In genomic region chr14:65228956-65229355, GRCh38 we compare ENCODE assay signal across 10 cellular contexts.
DNase-seq lines count a peak whose midpoint lies in the region; ATAC-seq and TF ChIP-seq lines count a peak whose summit lies in the region.
"Had no signal": no experiment of that assay in that cellular context is flagged by ENCODE, and none has a peak within 500 bp of the region (broad histone marks: within the 10 kb centered on the region; RNA-seq: fewer than 3 reads in every experiment).

No MANE protein-coding gene starts in this region.

- peak overlapping the region in 7 of 8 donors; percentile 52 to 93 (median 92) for H3K4me3 Mint-ChIP-seq in CD4-positive, alpha-beta memory T cell
- H3K4me3 Mint-ChIP-seq in IgD-negative memory B cell = peak overlapping the region; percentile 76 to 96 (median 84)
- H3K4me3 Mint-ChIP-seq in brain = peak overlapping the region; percentile 63 to 82 (median 75)

- H3K18ac ChIP-seq in neuronal stem cell (ENCODE audit: low read length) = no peak overlapping the region

- peak overlapping the region in 4 of 7 donors; percentile 25 to 98 (median 80) for H3K27ac Mint-ChIP-seq in CD4-positive, alpha-beta memory T cell
- H3K27ac Mint-ChIP-seq in IgD-negative memory B cell = peak overlapping the region; percentile 32 to 92 (median 76)
- H3K27ac Mint-ChIP-seq in brain = peak overlapping the region; percentile 92 to 99 (median 97)

- WGBS in neuronal stem cell (ENCODE audit: extremely low coverage in 2 of 2, insufficient read length in 2 of 2, insufficient replicate concordance in 1 of 2), 2 donors = no CpG with 5 or more reads among the region's 5 CpGs

- peaks cover 22% of the 10 kb centered on the region for H3K4me1 ChIP-seq in CD4-positive, alpha-beta memory T cell (ENCODE audit: insufficient read depth, low read length)
- peaks cover 9 to 31% of the 10 kb centered on the region in 2 donors for H3K4me1 ChIP-seq in neuronal stem cell (ENCODE audit: control insufficient read depth in 2 of 2, insufficient read depth in 1 of 2, low read depth in 1 of 2, low read length in 2 of 2)

- intact Hi-C loops in CD4-positive, alpha-beta memory T cell (cut with micrococcal nuclease) = no loop called here

- CTCF ChIA-PET in CD4-positive, alpha-beta memory T cell (lab: Charles Lee; ENCODE audit: partially characterized antibody) = interaction anchor here (1.0 to 2.5 kb wide), 4 partner anchors 65 to 596 kb away, joined by 3 to 12 read pairs (median 8); no protein-coding TSS in a partner anchor

- H3K79me1 ChIP-seq in neuronal stem cell (ENCODE audit: low read depth, low read length) = no peaks in the 10 kb centered on the region

- no peak overlapping the region for H3K14ac ChIP-seq in neuronal stem cell (ENCODE audit: low read length)

- H3K36me3 ChIP-seq in CD4-positive, alpha-beta memory T cell (ENCODE audit: insufficient read depth, low read length) = no peaks in the 10 kb centered on the region
- no peaks in the 10 kb centered on the region for H3K36me3 ChIP-seq in neuronal stem cell (replicated peaks in 1 of 2; ENCODE audit: control insufficient read depth in 2 of 2, insufficient read depth in 2 of 2, low read length in 2 of 2)
- H3K36me3 ChIP-seq: adrenal gland had no signal

- no peaks in the 10 kb centered on the region for H3K36me3 Mint-ChIP-seq in CD4-positive, alpha-beta memory T cell
- H3K36me3 Mint-ChIP-seq in IgD-negative memory B cell (peaks cover 10% of the 10 kb centered on the region), brain (no peaks in the 10 kb centered on the region)

- no peak for DNase-seq in CD4-positive, alpha-beta memory T cell
- DNase-seq in neuronal stem cell (ENCODE audit: low spot score) (no peak), G401 (ENCODE audit: low spot score) (no peak), activated gamma-delta T cell (lab: John Stamatoyannopoulos, UW) (no peak)
- DNase-seq: NCI-H524 treated with DMSO at 0.1 percent for 48 hours had no signal

- H3K9me3 ChIP-seq in CD4-positive, alpha-beta memory T cell (ENCODE audit: control insufficient read depth in 1 of 2, low read length in 2 of 2) = no peaks in the 10 kb centered on the region
- H3K9me3 ChIP-seq in neuronal stem cell (replicated peaks in 1 of 2; ENCODE audit: control insufficient read depth in 2 of 2, insufficient read depth in 1 of 2, low read depth in 1 of 2, low read length in 2 of 2) = no peaks in the 10 kb centered on the region
- H3K9me3 ChIP-seq: adrenal gland had no signal

- no peaks in the 10 kb centered on the region for H3K27me3 Mint-ChIP-seq in CD4-positive, alpha-beta memory T cell
- H3K27me3 Mint-ChIP-seq in IgD-negative memory B cell (no peaks in the 10 kb centered on the region), brain (no peaks in the 10 kb centered on the region)

- H3K9ac ChIP-seq in neuronal stem cell (ENCODE audit: low read depth, low read length, poor library complexity) = no peak overlapping the region

- no peak overlapping the region for H3K23ac ChIP-seq in neuronal stem cell (ENCODE audit: low read depth, low read length, poor library complexity)

- no peak overlapping the region for H2AFZ ChIP-seq in neuronal stem cell (ENCODE audit: low read length)

- no peak overlapping the region for H4K8ac ChIP-seq in neuronal stem cell (ENCODE audit: low read depth, low read length)

- H2AK5ac ChIP-seq in neuronal stem cell (ENCODE audit: low read depth, low read length) = no peak overlapping the region

- H4K91ac ChIP-seq in neuronal stem cell (ENCODE audit: low read depth, low read length, poor library complexity) = no peak overlapping the region

- no peak overlapping the region for H2BK5ac ChIP-seq in neuronal stem cell (ENCODE audit: low read length)

- H3K27me3 ChIP-seq in CD4-positive, alpha-beta memory T cell (ENCODE audit: insufficient read depth, low read length) = no peaks in the 10 kb centered on the region
- H3K27me3 ChIP-seq in neuronal stem cell (ENCODE audit: control insufficient read depth in 3 of 3, insufficient read depth in 3 of 3, low read depth in 1 of 3, low read length in 3 of 3) = peaks cover 0 to 48% (median 0%) of the 10 kb centered on the region in 3 experiments
- H3K27me3 ChIP-seq: adrenal gland had no signal

- no peak for TF ChIP-seq CTCF in brain (conservative IDR thresholded peaks at IDR 0.05)

- H2BK120ac ChIP-seq in neuronal stem cell (ENCODE audit: low read depth, low read length) = no peak overlapping the region

- H3K4me1 Mint-ChIP-seq in CD4-positive, alpha-beta memory T cell = peaks cover 34 to 72% (median 52%) of the 10 kb centered on the region in 4 donors
- H3K4me1 Mint-ChIP-seq in IgD-negative memory B cell (peaks cover 58 to 72% (median 66%) of the 10 kb centered on the region in 3 donors), brain (peaks cover 64% of the 10 kb centered on the region)

- no peak overlapping the region for H3K27ac ChIP-seq in CD4-positive, alpha-beta memory T cell (ENCODE audit: low read depth, low read length)
- peak overlapping the region; percentile 97 for H3K27ac ChIP-seq in neuronal stem cell (replicated peaks; ENCODE audit: low read length)

- no peaks in the 10 kb centered on the region for H3K9me3 Mint-ChIP-seq in CD4-positive, alpha-beta memory T cell
- H3K9me3 Mint-ChIP-seq in IgD-negative memory B cell (no peaks in the 10 kb centered on the region), brain (peaks cover 0 to 4% (median 2%) of the 10 kb centered on the region in 5 experiments)

- H3K4me3 ChIP-seq in CD4-positive, alpha-beta memory T cell (ENCODE audit: low read length in 2 of 2) = no peak overlapping the region
- H3K4me3 ChIP-seq in neuronal stem cell (ENCODE audit: low read length in 2 of 2) = no peak overlapping the region

- POLR2A ChIA-PET in CD4-positive, alpha-beta memory T cell (lab: Charles Lee; ENCODE audit: partially characterized antibody) = interaction anchor here (0.8 to 11.2 kb wide), 3 partner anchors 24 to 183 kb away, joined by 3 to 75 read pairs (median 6); partner anchors contain the start of gene FUT8

- in situ Hi-C loops in G401 (cut with HindIII; ENCODE audit: low sequenced_read_pairs) = no loop called here

- peak overlapping the region; percentile 40 for H3K4me2 ChIP-seq in neuronal stem cell (ENCODE audit: insufficient read depth, low read length, poor library complexity, severe bottlenecking)

- ATAC-seq in GM18873 (IDR thresholded peaks at IDR 0.05; ENCODE audit: low FRiP score, unreplicated experiment) (no peak), GM18511 (IDR thresholded peaks at IDR 0.05; ENCODE audit: unreplicated experiment) (no peak)

- no peak overlapping the region for H2BK15ac ChIP-seq in neuronal stem cell (ENCODE audit: low read length)

- no peak overlapping the region for H3K4ac ChIP-seq in neuronal stem cell (ENCODE audit: low read length)

- H2BK12ac ChIP-seq in neuronal stem cell (ENCODE audit: low read length) = no peak overlapping the region
